Comparison of ENCODE assay signal across 11 cellular contexts in genomic region chr20:21513881-21514540, GRCh38. TPM values are rescaled to one million over a fixed set of nuclear protein-coding genes. Genes with fewer than 3 reads are reported as not detected.
A peak's percentile ranks its signal among the peaks of the same experiment; 100 is the strongest.
DNase-seq lines count a peak whose midpoint lies in the region; ATAC-seq and TF ChIP-seq lines count a peak whose summit lies in the region.
"Had no signal": no experiment of that assay in that cellular context is flagged by ENCODE, and none has a peak within 500 bp of the region (broad histone marks: within the 10 kb centered on the region; RNA-seq: fewer than 3 reads in every experiment).

TSS of gene NKX2-2 (minus strand) at chr20:21514064. CDS start at chr20:21513669, 395 bp downstream.

- H3K9me3 Mint-ChIP-seq in brain (no peaks in the 10 kb centered on the region), nephron (no peaks in the 10 kb centered on the region)

- H3K4me1 Mint-ChIP-seq in brain (peaks cover 42% of the 10 kb centered on the region), nephron (peaks cover 34% of the 10 kb centered on the region)

- DNase-seq in AG20443 (ENCODE audit: low spot score) (peak; percentile 39), HEK293T (ENCODE audit: extremely low spot score) (peak; percentile 48), GM03348 (ENCODE audit: low spot score) (no peak), dermis blood vessel endothelial cell (no peak)
- DNase-seq in activated CD4-positive, CD25-positive, alpha-beta regulatory T cell (lab: John Stamatoyannopoulos, UW): no peak
- DNase-seq: NCI-H1417 treated with DMSO at 0.1 percent for 48 hours; stimulated activated CD4-positive, alpha-beta T cell treated with anti-CD3 and anti-CD28 coated beads, Interleukin-1b, Interleukin-23, amount 100 ng/mL, for 48 hours had no signal

- TF ChIP-seq CTCF in brain (conservative IDR thresholded peaks at IDR 0.05) (no peak), nephron (IDR thresholded peaks at IDR 0.05; ENCODE audit: unreplicated experiment in 3 of 3) (no peak)

- H3K27me3 Mint-ChIP-seq in brain: peaks cover 99% of the 10 kb centered on the region
- H3K27me3 Mint-ChIP-seq in nephron (ENCODE audit: low read depth): peaks cover 99% of the 10 kb centered on the region

- H3K27ac Mint-ChIP-seq in brain (no peak within 1 kb of the TSS), nephron (no peak within 1 kb of the TSS)

- H3K36me3 Mint-ChIP-seq in brain (no peaks in the 10 kb centered on the region), nephron (ENCODE audit: low read depth) (no peaks in the 10 kb centered on the region)

- no peak for ATAC-seq in HG02884 (IDR thresholded peaks at IDR 0.05; ENCODE audit: unreplicated experiment)

- CTCF ChIA-PET in HEK293T (lab: Yijun Ruan, JAX): no interaction called here

- POLR2A ChIA-PET in HEK293T (lab: Yijun Ruan, JAX): interaction anchor here (1.0 to 1.5 kb wide), 2 partner anchors 8 to 42 kb away, joined by 3 to 4 read pairs; no protein-coding TSS in a partner anchor

- peak within 1 kb of the TSS; percentile 52 to 74 (median 64) for H3K4me3 Mint-ChIP-seq in brain
- H3K4me3 Mint-ChIP-seq in nephron: peak within 1 kb of the TSS; percentile 27 to 54 (median 45)

TF ChIP-seq in HEK293T, 16 proteins besides CTCF, POLR2A, EP300 and RAD21:
- no peak for TF ChIP-seq LEF1 (IDR thresholded peaks at IDR 0.05; ENCODE audit: borderline replicate concordance)
- peak; percentile 90 for TF ChIP-seq L3MBTL2 (conservative IDR thresholded peaks at IDR 0.05)
TF ChIP-seq in HEK293T: peak in this region for 1.

RNA-seq across cellular contexts. Expression of gene NKX2-2, which starts in this region (rescaled TPM):
- 6.9 TPM for polyA plus RNA-seq in brain (ENCODE audit: insufficient read depth, low read depth, low replicate concordance)
- total RNA-seq in dermis blood vessel endothelial cell: not detected in 2 replicates
- total RNA-seq: cardiac muscle cell had no signal
- polyA plus RNA-seq: cardiac muscle cell had no signal

Comparison
In these comparisons a context has a peak if more than half of its experiments do, and no peak if none do; other contexts are left out.
1. DNase-seq: peak in AG20443 (single experiment) and HEK293T (single experiment); none in GM03348 (single experiment), dermis blood vessel endothelial cell (single experiment) and activated CD4-positive, CD25-positive, alpha-beta regulatory T cell (0 of 4).